In genomic region chr11:101211407-101211975, GRCh38 we compare ENCODE assay signal across 23 cellular contexts.
A peak's percentile ranks its signal among the peaks of the same experiment; 100 is the strongest.
DNase-seq lines count a peak whose midpoint lies in the region; ATAC-seq, FAIRE-seq and TF ChIP-seq lines count a peak whose summit lies in the region.
"Had no signal": no experiment of that assay in that cellular context is flagged by ENCODE, and none has a peak within 500 bp of the region (broad histone marks: within the 10 kb centered on the region; RNA-seq: fewer than 3 reads in every experiment).

No MANE protein-coding gene starts in this region.

- no peaks in the 10 kb centered on the region for H3K79me1 ChIP-seq in mesendoderm (ENCODE audit: low read length)

- H3K4me2 ChIP-seq in OCI-LY7 (ENCODE audit: low read length), result no peak overlapping the region
- H3K4me2 ChIP-seq in K562 (ENCODE audit: insufficient read depth, low read length), result no peak overlapping the region
- H3K4me2 ChIP-seq in mesendoderm (ENCODE audit: low read length), result no peak overlapping the region
- H3K4me2 ChIP-seq: BLaER1 had no signal

- H2AFZ ChIP-seq in OCI-LY7 (ENCODE audit: low read length), result no peak overlapping the region
- H2AFZ ChIP-seq in K562 (ENCODE audit: low read depth, low read length), result no peak overlapping the region
- H2AFZ ChIP-seq: GM23248 had no signal

- BruUV-seq in OCI-LY7 (replicated peaks; lab: Mats Ljungman, UMichigan), result no TSS peak
- BruUV-seq in K562 (replicated peaks; lab: Mats Ljungman, UMichigan), result no TSS peak

- H3K18ac ChIP-seq in mesendoderm (ENCODE audit: low read length), result no peak overlapping the region

- POLR2A ChIA-PET in OCI-LY7 (lab: Charles Lee) (no interaction called here), K562 (lab: Yijun Ruan, JAX) (no interaction called here)

- H2BK120ac ChIP-seq in mesendoderm (ENCODE audit: low read depth, low read length), result no peak overlapping the region

- no peaks in the 10 kb centered on the region for H3K9me1 ChIP-seq in K562 (ENCODE audit: control insufficient read depth, insufficient read depth, low read length)

- no peak overlapping the region for H3K9ac ChIP-seq in liver (ENCODE audit: low read depth in 1 of 2, low read length in 2 of 2)
- no peak overlapping the region for H3K9ac ChIP-seq in K562 (ENCODE audit: insufficient read depth in 1 of 2, low read depth in 2 of 2, low read length in 2 of 2)
- H3K9ac ChIP-seq in mesendoderm (ENCODE audit: low read length), result no peak overlapping the region
- H3K9ac ChIP-seq: BLaER1, GM23248 had no signal

- WGBS in liver, result 69% methylated on average over 3 of the region's 3 CpGs
- WGBS in right lobe of liver (ENCODE audit: insufficient coverage, low coverage, low lambda C conversion rate, missing lambda C conversion rate), result 59% methylated on average over 2 of the region's 3 CpGs
- 8% methylated on average over 3 of the region's 3 CpGs for WGBS in K562 (ENCODE audit: insufficient coverage, low coverage, missing lambda C conversion rate)
- no CpG with 5 or more reads among the region's 3 CpGs for WGBS in mesendoderm (ENCODE audit: extremely low coverage, insufficient coverage, low lambda C conversion rate)

- H3K27me3 ChIP-seq in liver (ENCODE audit: control insufficient read depth in 4 of 4, insufficient read depth in 4 of 4, low read length in 3 of 4) (no peaks in the 10 kb centered on the region), right lobe of liver (no peaks in the 10 kb centered on the region), K562 (ENCODE audit: control insufficient read depth in 2 of 2, insufficient read depth in 2 of 2, low read length in 2 of 2) (no peaks in the 10 kb centered on the region), mesendoderm (ENCODE audit: insufficient read depth, low read length, poor library complexity) (no peaks in the 10 kb centered on the region)
- H3K27me3 ChIP-seq: BLaER1 had no signal

- H4K20me1 ChIP-seq in OCI-LY7 (ENCODE audit: insufficient read depth, low read length) (no peaks in the 10 kb centered on the region), K562 (replicated peaks; ENCODE audit: control insufficient read depth, insufficient read depth, low read length) (no peaks in the 10 kb centered on the region)
- H4K20me1 ChIP-seq: BLaER1 had no signal

- H2BK15ac ChIP-seq in mesendoderm (replicated peaks; ENCODE audit: low read depth), result no peak overlapping the region

- H3K9me3 ChIP-seq in liver (ENCODE audit: control insufficient read depth in 4 of 4, low read length in 3 of 4) (peaks cover 0 to 11% (median 4%) of the 10 kb centered on the region in 4 donors), right lobe of liver (no peaks in the 10 kb centered on the region), OCI-LY7 (ENCODE audit: low read length) (0 out of 2 replicates have a peak, but pooled peaks cover 10% of the 10 kb centered on the region), K562 (replicated peaks; ENCODE audit: control insufficient read depth, insufficient read depth, low read depth, low read length) (no peaks in the 10 kb centered on the region)

- CTCF ChIA-PET in OCI-LY7 (lab: Charles Lee; ENCODE audit: unreplicated experiment), result no interaction called here
- CTCF ChIA-PET in K562 (lab: Yijun Ruan, JAX; ENCODE audit: low intra/inter-chr PET ratio), result no interaction called here

- H2BK5ac ChIP-seq in mesendoderm (ENCODE audit: low read length), result no peak overlapping the region

- H3K4me3 ChIP-seq in liver (ENCODE audit: low read depth in 1 of 3, low read length in 3 of 3) (no peak overlapping the region), right lobe of liver (no peak overlapping the region), OCI-LY7 (ENCODE audit: low read depth, low read length, poor library complexity, severe bottlenecking) (no peak overlapping the region), K562 (no peak overlapping the region), mesendoderm (ENCODE audit: low read length) (no peak overlapping the region)
- H3K4me3 ChIP-seq: BLaER1, GM12878, GM23248 had no signal

- H3K36me3 ChIP-seq in liver (ENCODE audit: control insufficient read depth in 4 of 4, insufficient read depth in 3 of 4, low read depth in 1 of 4, low read length in 3 of 4) (no peaks in the 10 kb centered on the region), right lobe of liver (no peaks in the 10 kb centered on the region), OCI-LY7 (ENCODE audit: insufficient read depth, low read length) (no peaks in the 10 kb centered on the region), K562 (ENCODE audit: control insufficient read depth, insufficient read depth, low read length) (no peaks in the 10 kb centered on the region), mesendoderm (ENCODE audit: control insufficient read depth, insufficient read depth, low read length) (no peaks in the 10 kb centered on the region)
- H3K36me3 ChIP-seq: BLaER1 had no signal

- H4K5ac ChIP-seq in mesendoderm (ENCODE audit: low read length), result no peak overlapping the region

- TF ChIP-seq EP300 in K562 (IDR thresholded peaks at IDR 0.05; ENCODE audit: low read length), result no peak

- H3K79me2 ChIP-seq in OCI-LY7 (ENCODE audit: insufficient read depth, low read depth, low read length) (no peaks in the 10 kb centered on the region), K562 (ENCODE audit: control insufficient read depth, insufficient read depth, low read length) (no peaks in the 10 kb centered on the region), mesendoderm (ENCODE audit: control insufficient read depth, insufficient read depth, low read length) (no peaks in the 10 kb centered on the region)

- DNase-seq in right lobe of liver (no peak), OCI-LY7 (ENCODE audit: low spot score) (peak; percentile 1), K562 (ENCODE audit: extremely low read depth in 1 of 4, low spot score in 3 of 4) (no peak), mesendoderm (peak; percentile 33), DMS 273 treated with DMSO at 0.1 percent for 48 hours (lab: John Stamatoyannopoulos, UW) (no peak), NCI-H2227 treated with DMSO at 0.1 percent for 48 hours (lab: John Stamatoyannopoulos, UW) (no peak)
- no peak for DNase-seq in activated CD4-positive, alpha-beta T cell treated with anti-CD3 and anti-CD28 coated beads for 4 hours
- DNase-seq: CD4-positive, CD25-positive, alpha-beta regulatory T cell; CD8-positive, alpha-beta T cell; DMS153; DND-41; GDM1; GM23248; H7; HCEC 1CT had no signal

- TF ChIP-seq RAD21 in liver (IDR thresholded peaks at IDR 0.05), result no peak
- TF ChIP-seq RAD21 in K562 (CRISPR knock-in tag; conservative IDR thresholded peaks at IDR 0.05 in 1 of 2, IDR thresholded peaks at IDR 0.05 in 1 of 2), result no peak

- FAIRE-seq in K562 (lab: Jason Lieb, UNC), result no peak
- FAIRE-seq: A204.1, GM12878, GM19239, H1 had no signal

- no peak overlapping the region for H3K27ac ChIP-seq in liver (ENCODE audit: low read depth in 1 of 2, low read length in 2 of 2)
- no peak overlapping the region for H3K27ac ChIP-seq in right lobe of liver
- H3K27ac ChIP-seq in OCI-LY7 (ENCODE audit: low read depth, low read length, poor library complexity, severe bottlenecking), result no peak overlapping the region
- no peak overlapping the region for H3K27ac ChIP-seq in K562 (ENCODE audit: extremely low read depth, low read depth, low read length)
- H3K27ac ChIP-seq in mesendoderm (ENCODE audit: low read depth, low read length), result no peak overlapping the region
- H3K27ac ChIP-seq: 22Rv1, BLaER1, C4-2B, GM23248 had no signal

- TF ChIP-seq POLR2A in right lobe of liver (IDR thresholded peaks at IDR 0.05) (no peak), K562 (conservative IDR thresholded peaks at IDR 0.05) (no peak)

- H3K9me2 ChIP-seq in OCI-LY7 (ENCODE audit: insufficient read depth, low read length), result no peaks in the 10 kb centered on the region

- ATAC-seq in right lobe of liver (no peak), K562 (no peak)
- ATAC-seq: CD8-positive, alpha-beta T cell; GM12878 had no signal

- H3K4ac ChIP-seq in mesendoderm (ENCODE audit: low read depth, low read length), result no peak overlapping the region

- in situ Hi-C loops in K562 (cut with MboI), result no loop called here

- intact Hi-C loops in right lobe of liver (cut with DNase I), result no loop called here
- intact Hi-C loops in OCI-LY7 (cut with micrococcal nuclease; ENCODE audit: unreplicated experiment), result no loop called here
- intact Hi-C loops in K562 (cut with micrococcal nuclease), result no loop called here

- no peak overlapping the region for H4K8ac ChIP-seq in mesendoderm (ENCODE audit: low read depth, low read length)

- TF ChIP-seq CTCF in liver (IDR thresholded peaks at IDR 0.05; ENCODE audit: low read depth, low read length, missing input control) (no peak), right lobe of liver (IDR thresholded peaks at IDR 0.05) (no peak), OCI-LY7 (conservative IDR thresholded peaks at IDR 0.05; ENCODE audit: low read length) (no peak), K562 (IDR thresholded peaks at IDR 0.05 in 2 of 3, conservative IDR thresholded peaks at IDR 0.05 in 1 of 3; ENCODE audit: insufficient read depth in 2 of 3, low read depth in 1 of 3, low read length in 3 of 3) (no peak)

- no peaks in the 10 kb centered on the region for H3K4me1 ChIP-seq in liver (ENCODE audit: control insufficient read depth in 4 of 4, insufficient read depth in 4 of 4, low read length in 3 of 4)
- no peaks in the 10 kb centered on the region for H3K4me1 ChIP-seq in right lobe of liver
- no peaks in the 10 kb centered on the region for H3K4me1 ChIP-seq in OCI-LY7 (ENCODE audit: insufficient read depth, low read length, poor library complexity, severe bottlenecking)
- H3K4me1 ChIP-seq in K562 (replicated peaks in 1 of 2; ENCODE audit: control insufficient read depth in 2 of 2, insufficient read depth in 2 of 2, low read length in 2 of 2), result no peaks in the 10 kb centered on the region
- no peaks in the 10 kb centered on the region for H3K4me1 ChIP-seq in mesendoderm (ENCODE audit: control insufficient read depth, low read depth, low read length)
- H3K4me1 ChIP-seq: BLaER1 had no signal

- no peak overlapping the region for H3K23ac ChIP-seq in mesendoderm (ENCODE audit: low read length)

- H2AK5ac ChIP-seq in mesendoderm (ENCODE audit: low read length), result no peak overlapping the region

- no peak overlapping the region for H3K56ac ChIP-seq in mesendoderm (ENCODE audit: low read length)

TF ChIP-seq in liver, 16 proteins besides CTCF, POLR2A, EP300 and RAD21 (continues in another document):
- peak in 1 of 2 donors; percentile 36 for TF ChIP-seq RXRA (IDR thresholded peaks at IDR 0.05)
- no peak for TF ChIP-seq NR2F2 (IDR thresholded peaks at IDR 0.05)
- TF ChIP-seq FOXA2 (IDR thresholded peaks at IDR 0.05), result no peak
- TF ChIP-seq, protein P1, sequence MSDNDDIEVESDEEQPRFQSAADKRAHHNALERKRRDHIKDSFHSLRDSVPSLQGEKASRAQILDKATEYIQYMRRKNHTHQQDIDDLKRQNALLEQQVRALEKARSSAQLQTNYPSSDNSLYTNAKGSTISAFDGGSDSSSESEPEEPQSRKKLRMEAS (IDR thresholded peaks at IDR 0.05), result no peak

TF ChIP-seq in K562, 482 proteins besides CTCF, POLR2A, EP300 and RAD21:
- TF ChIP-seq TRIM28 (IDR thresholded peaks at IDR 0.05), result 0 out of 2 replicates have a peak, but pooled peaks have one; percentile 30
- TF ChIP-seq GTF2E2 (tag; IDR thresholded peaks at IDR 0.05), result no peak
- TF ChIP-seq NR2C1 (IDR thresholded peaks at IDR 0.05), result peak; percentile 45; the same call in 1 of the 2 replicates
- peak; percentile 52; the same call in 1 of the 2 replicates for TF ChIP-seq NR2C1 (tag; IDR thresholded peaks at IDR 0.05)

Comparison
In these comparisons a context has a peak if more than half of its experiments do, and no peak if none do; other contexts are left out.
1. DNase-seq: peak in OCI-LY7 (single experiment) and mesendoderm (single experiment); none in right lobe of liver (0 of 3), K562 (0 of 4), DMS 273 treated with DMSO at 0.1 percent for 48 hours (single experiment), NCI-H2227 treated with DMSO at 0.1 percent for 48 hours (single experiment) and activated CD4-positive, alpha-beta T cell treated with anti-CD3 and anti-CD28 coated beads for 4 hours (0 of 2).